18 cellular contexts compared by ENCODE assay signal in genomic region chr3:155948476-155948875, GRCh38.
DNase-seq lines count a peak whose midpoint lies in the region; TF ChIP-seq lines count a peak whose summit lies in the region.
"Had no signal": no experiment of that assay in that cellular context is flagged by ENCODE, and none has a peak within 500 bp of the region (broad histone marks: within the 10 kb centered on the region; RNA-seq: fewer than 3 reads in every experiment).

No MANE protein-coding gene starts in this region.

- WGBS in esophagus squamous epithelium, 2 donors, result 53 to 70% methylated on average over 4 of the region's 4 CpGs

- no peak overlapping the region for H3K4me3 ChIP-seq in ACC112 (ENCODE audit: low read depth, low read length)
- no peak overlapping the region for H3K4me3 ChIP-seq in esophagus squamous epithelium
- H3K4me3 ChIP-seq: BLaER1 had no signal

- peaks cover 6% of the 10 kb centered on the region; the same call in 1 of the 2 replicates for H3K36me3 ChIP-seq in ACC112 (ENCODE audit: insufficient read depth, low read length)
- H3K36me3 ChIP-seq in esophagus squamous epithelium, result no peaks in the 10 kb centered on the region
- H3K36me3 ChIP-seq: BLaER1 had no signal

- H3K79me2 ChIP-seq in ACC112 (ENCODE audit: control insufficient read depth, insufficient read depth, low read length, unreplicated experiment), result no peaks in the 10 kb centered on the region

- H3K9me3 ChIP-seq in esophagus squamous epithelium, result no peaks in the 10 kb centered on the region
- H3K9me3 ChIP-seq: BLaER1 had no signal

- DNase-seq in HCEC 1CT, result peak; percentile 54
- DNase-seq in amniotic epithelial cell (ENCODE audit: low read depth), result peak; percentile 48
- peak; percentile 33 for DNase-seq in fibroblast of peridontal ligament (ENCODE audit: extremely low read depth)
- DNase-seq in effector CD4-positive, alpha-beta T cell, result no peak
- DNase-seq in superior temporal gyrus (ENCODE audit: extremely low spot score), result no peak
- DNase-seq in NAMALWA (ENCODE audit: low spot score), result no peak
- DNase-seq in esophagus squamous epithelium (lab: John Stamatoyannopoulos, UW), result no peak
- DNase-seq: Calu3; CD4-positive, alpha-beta memory T cell; GOT3; KG1; NCI-H1092 treated with DMSO at 0.1 percent for 48 hours; NCI-H146; NCI-H2029 treated with DMSO at 0.1 percent for 48 hours; NCI-H2171 treated with DMSO at 0.1 percent for 48 hours; NCI-H446 had no signal

- no peak for TF ChIP-seq POLR2A in esophagus squamous epithelium (IDR thresholded peaks at IDR 0.05)

- no peak overlapping the region for H2AFZ ChIP-seq in ACC112 (ENCODE audit: low read length, unreplicated experiment)

- intact Hi-C loops in esophagus squamous epithelium (cut with DNase I), result no loop called here

- H3K27ac ChIP-seq in ACC112 (ENCODE audit: low read depth, low read length) (peak overlapping the region; percentile 20; the same call in 1 of the 2 replicates), esophagus squamous epithelium (no peak overlapping the region)
- H3K27ac ChIP-seq: BLaER1 had no signal

- H3K4me1 ChIP-seq in ACC112 (ENCODE audit: control insufficient read depth, insufficient read depth, low read length, unreplicated experiment) (peaks cover 23% of the 10 kb centered on the region), esophagus squamous epithelium (no peaks in the 10 kb centered on the region)

- H3K27me3 ChIP-seq in ACC112 (ENCODE audit: insufficient read depth, low read length), result no peaks in the 10 kb centered on the region
- no peaks in the 10 kb centered on the region for H3K27me3 ChIP-seq in esophagus squamous epithelium
- H3K27me3 ChIP-seq: BLaER1 had no signal

- TF ChIP-seq CTCF in esophagus squamous epithelium (IDR thresholded peaks at IDR 0.05), result no peak

Comparison
In these comparisons a context has a peak if more than half of its experiments do, and no peak if none do; other contexts are left out.
1. DNase-seq: peak in HCEC 1CT (single experiment), amniotic epithelial cell (single experiment) and fibroblast of peridontal ligament (single experiment); none in effector CD4-positive, alpha-beta T cell (single experiment), superior temporal gyrus (single experiment), NAMALWA (single experiment) and esophagus squamous epithelium (single experiment).